ENCODE assay signal across 16 cellular contexts in genomic region chr9:111023090-111023489, GRCh38.
"Had no signal": no experiment of that assay in that cellular context is flagged by ENCODE, and none has a peak within 500 bp of the region (broad histone marks: within the 10 kb centered on the region; RNA-seq: fewer than 3 reads in every experiment).

No MANE protein-coding gene starts in this region.

- H3K27me3 Mint-ChIP-seq: activated naive CD8-positive, alpha-beta T cell had no signal

- H3K36me3 Mint-ChIP-seq: activated naive CD8-positive, alpha-beta T cell had no signal

- H3K9ac ChIP-seq: neural progenitor cell, parathyroid adenoma had no signal

- H3K27me3 ChIP-seq: brain microvascular endothelial cell, hepatocyte, neural progenitor cell had no signal

- H3K4me1 ChIP-seq: neural progenitor cell, parathyroid adenoma had no signal

- H3K27ac ChIP-seq: brain microvascular endothelial cell, hepatocyte, neural progenitor cell, parathyroid adenoma, skin epidermis had no signal

- H3K36me3 ChIP-seq: brain microvascular endothelial cell, neural progenitor cell had no signal

- H2AFZ ChIP-seq: hepatocyte, neural progenitor cell, parathyroid adenoma had no signal

- H3K4me1 Mint-ChIP-seq: neural progenitor cell had no signal

- H3K4me3 ChIP-seq: hepatocyte, neural progenitor cell, skin epidermis had no signal

- H3K27ac Mint-ChIP-seq: activated naive CD8-positive, alpha-beta T cell; neural progenitor cell had no signal

- H3K4me2 ChIP-seq: hepatocyte, neural progenitor cell had no signal

- DNase-seq: activated CD4-positive, alpha-beta T cell treated with anti-CD3 and anti-CD28 coated beads, Interleukin-2, amount 50 U/mL, for 4 hours; activated effector memory CD4-positive, alpha-beta T cell treated with Interleukin-2 at 50 U/mL for 16 hours; activated T-cell treated with anti-CD3 and anti-CD28 coated beads, Interleukin-2, amount 50 U/mL, for 1 hour; amygdala; brain microvascular endothelial cell; cerebellar nuclear complex; dermis blood vessel endothelial cell; erythroblast; kidney glomerular epithelial cell; mesendoderm; retina had no signal

- H3K4me3 Mint-ChIP-seq: activated naive CD8-positive, alpha-beta T cell; neural progenitor cell had no signal

- H3K79me2 ChIP-seq: parathyroid adenoma had no signal
